In the genomic region with DNA sequence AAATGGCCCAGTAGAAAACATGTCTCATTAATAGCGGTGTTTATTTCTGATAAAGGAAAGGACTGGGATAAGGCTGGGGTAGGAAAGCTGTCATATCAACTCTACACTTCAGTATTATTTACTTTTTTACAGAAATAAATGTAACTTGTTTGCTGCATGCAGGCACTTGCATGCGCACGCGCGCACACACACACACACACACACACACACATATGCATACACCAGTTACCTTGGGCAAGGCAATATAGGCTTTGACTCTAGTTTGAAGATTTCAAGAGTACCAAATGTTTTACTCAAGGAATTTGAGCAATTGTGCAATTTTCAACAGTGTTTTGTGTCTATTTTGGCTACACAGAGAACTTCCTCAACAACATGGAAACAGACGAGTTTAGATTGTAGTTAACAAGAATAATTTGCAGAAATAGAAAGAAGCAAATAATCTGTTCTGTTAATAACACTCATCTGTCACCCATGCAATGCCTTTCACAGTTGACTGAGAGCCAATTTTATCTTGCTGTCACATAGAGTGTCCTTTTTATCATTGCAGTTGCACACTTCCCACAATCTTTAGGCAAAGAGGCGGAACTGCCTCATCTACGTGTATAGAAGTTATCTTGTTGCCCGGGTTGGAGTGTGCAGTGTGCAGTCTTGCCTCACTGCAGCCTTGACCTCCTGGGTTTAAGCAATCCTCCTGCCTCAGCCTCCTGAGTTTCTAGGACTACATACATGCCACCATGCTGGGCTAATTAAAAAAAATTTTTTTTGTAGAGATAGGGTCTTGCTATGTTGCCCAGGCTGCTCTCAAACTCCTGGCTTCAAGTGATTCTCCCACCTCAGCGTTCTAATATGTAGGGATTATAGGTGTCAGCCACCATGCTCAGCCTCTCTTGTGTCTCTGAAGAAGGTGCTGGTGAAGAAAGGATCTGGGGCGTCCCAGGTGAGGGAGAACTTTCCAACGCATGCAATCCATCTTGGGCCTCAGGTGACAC, we compare ENCODE assay signal across 15 cellular contexts.
DNase-seq lines count a peak whose midpoint lies in the region; ATAC-seq and TF ChIP-seq lines count a peak whose summit lies in the region.
"Had no signal": no experiment of that assay in that cellular context is flagged by ENCODE, and none has a peak within 500 bp of the region (broad histone marks: within the 10 kb centered on the region; RNA-seq: fewer than 3 reads in every experiment).

No MANE protein-coding gene starts in this region.

- DNase-seq in SKM-1 treated with dmso at 0.1 percent for 144 hours (lab: John Stamatoyannopoulos, UW; ENCODE audit: unreplicated experiment) = peak; percentile 63
- DNase-seq in SKM-1 (lab: John Stamatoyannopoulos, UW; ENCODE audit: unreplicated experiment) = no peak
- no peak for DNase-seq in left ventricle myocardium superior
- peak; percentile 22 for DNase-seq in superior temporal gyrus (ENCODE audit: extremely low spot score)
- DNase-seq in NCI-H2196 treated with DMSO at 0.1 percent for 48 hours (lab: John Stamatoyannopoulos, UW; ENCODE audit: unreplicated experiment) = no peak
- no peak for DNase-seq in lower leg skin (ENCODE audit: low spot score in 2 of 2)
- DNase-seq in amygdala (lab: John Stamatoyannopoulos, UW) = no peak
- DNase-seq: activated CD4-positive, alpha-beta T cell treated with anti-CD3 and anti-CD28 coated beads for 1 hour; mesenchymal stem cell; NCI-H1417 treated with DMSO at 0.1 percent for 48 hours; NCI-H69; nucleus accumbens had no signal

- no peak overlapping the region for H3K4me3 ChIP-seq in lower leg skin (ENCODE audit: low read depth, poor library complexity, severe bottlenecking)
- H3K4me3 ChIP-seq: esophagus muscularis mucosa, smooth muscle cell had no signal

- intact Hi-C loops in left ventricle myocardium superior (cut with micrococcal nuclease) (no loop called here), lower leg skin (cut with DNase I; ENCODE audit: low total_unique reads) (no loop called here)

- peak; percentile 53 for ATAC-seq in left ventricle myocardium superior

- TF ChIP-seq POLR2A in Raji (IDR thresholded peaks at IDR 0.05; ENCODE audit: insufficient read depth, low read depth, low read length) (0 out of 2 replicates have a peak, but pooled peaks have one; percentile 26), lower leg skin (IDR thresholded peaks at IDR 0.05) (no peak)

- WGBS in lower leg skin, 2 donors = 73 to 80% methylated on average over 12 of the region's 12 CpGs

- TF ChIP-seq CTCF in lower leg skin (IDR thresholded peaks at IDR 0.05) = no peak

Comparison
In these comparisons a context has a peak if more than half of its experiments do, and no peak if none do; other contexts are left out.
1. DNase-seq: peak in SKM-1 treated with dmso at 0.1 percent for 144 hours (single experiment) and superior temporal gyrus (single experiment); none in SKM-1 (single experiment), left ventricle myocardium superior (single experiment), NCI-H2196 treated with DMSO at 0.1 percent for 48 hours (single experiment), lower leg skin (0 of 2) and amygdala (0 of 56).